13 cellular contexts compared by ENCODE assay signal in genomic region chr14:93963692-93964091, GRCh38. TPM values are rescaled to one million over a fixed set of nuclear protein-coding genes. Genes with fewer than 3 reads are reported as not detected.
DNase-seq lines count a peak whose midpoint lies in the region; ATAC-seq, FAIRE-seq and TF ChIP-seq lines count a peak whose summit lies in the region.
"Had no signal": no experiment of that assay in that cellular context is flagged by ENCODE, and none has a peak within 500 bp of the region (broad histone marks: within the 10 kb centered on the region; RNA-seq: fewer than 3 reads in every experiment).

No MANE protein-coding gene starts in this region.

- DNase-seq in CD4-positive, alpha-beta memory T cell, result no peak
- DNase-seq in OCI-LY7 (ENCODE audit: low spot score), result peak; percentile 22
- no peak for DNase-seq in GM12878 (ENCODE audit: low read depth, low spot score)
- DNase-seq in sigmoid colon, result no peak
- no peak for DNase-seq in nucleus accumbens (lab: John Stamatoyannopoulos, UW)
- DNase-seq in endodermal cell, result no peak
- no peak for DNase-seq in NK-92 (lab: John Stamatoyannopoulos, UW; ENCODE audit: unreplicated experiment)
- DNase-seq: Karpas-422, NCI-H2107, ovary had no signal

- H3K36me3 Mint-ChIP-seq in CD4-positive, alpha-beta memory T cell, result peaks cover 0 to 5% of the 10 kb centered on the region in 2 donors
- H3K36me3 Mint-ChIP-seq in endodermal cell (ENCODE audit: low read depth), result no peaks in the 10 kb centered on the region

- WGBS in GM12878 (ENCODE audit: insufficient coverage, insufficient replicate concordance, low lambda C conversion rate, missing lambda C conversion rate), result 65% methylated on average over 4 of the region's 4 CpGs
- WGBS in sigmoid colon, 2 donors, result 79 to 82% methylated on average over 4 of the region's 4 CpGs
- WGBS in endodermal cell (ENCODE audit: insufficient coverage in 1 of 2, insufficient read length in 1 of 2), 2 experiments, result 91 to 97% methylated on average over 4 of the region's 4 CpGs

- peaks cover 85% of the 10 kb centered on the region for H3K4me1 ChIP-seq in CD4-positive, alpha-beta memory T cell (ENCODE audit: insufficient read depth, low read length)
- H3K4me1 ChIP-seq in OCI-LY7 (ENCODE audit: insufficient read depth, low read length, poor library complexity, severe bottlenecking), result peaks cover 81% of the 10 kb centered on the region
- H3K4me1 ChIP-seq in GM12878 (ENCODE audit: control insufficient read depth, insufficient read depth, low read length), result peaks cover 96% of the 10 kb centered on the region
- peaks cover 0 to 92% (median 70%) of the 10 kb centered on the region in 4 donors for H3K4me1 ChIP-seq in sigmoid colon
- H3K4me1 ChIP-seq in endodermal cell (ENCODE audit: control insufficient read depth, insufficient read depth, low read length), result no peaks in the 10 kb centered on the region

- H3K9ac ChIP-seq in GM12878 (ENCODE audit: control insufficient read depth, insufficient read depth, low read length) (peak overlapping the region; percentile 72; the same call in 1 of the 2 replicates), endodermal cell (ENCODE audit: extremely low read depth, low read length, poor library complexity, severe bottlenecking) (no peak overlapping the region)

- H4K20me1 ChIP-seq in OCI-LY7 (ENCODE audit: insufficient read depth, low read length) (no peaks in the 10 kb centered on the region), GM12878 (ENCODE audit: control insufficient read depth, insufficient read depth) (no peaks in the 10 kb centered on the region)

- CTCF ChIA-PET in CD4-positive, alpha-beta memory T cell (lab: Charles Lee; ENCODE audit: partially characterized antibody), result interaction anchor here (1.3 to 39.2 kb wide), 3 partner anchors 4 to 38 kb away, joined by 6 to 1377 read pairs (median 1377); partner anchors contain the start of gene ASB2
- CTCF ChIA-PET in OCI-LY7 (lab: Charles Lee; ENCODE audit: unreplicated experiment), result no interaction called here
- CTCF ChIA-PET in GM12878 (lab: Yijun Ruan, JAX), result interaction anchor here (0.8 to 6.6 kb wide), 9 partner anchors 9 to 41 kb away, joined by 3 to 73 read pairs (median 4); partner anchors contain the start of gene ASB2

- H3K9me2 ChIP-seq in OCI-LY7 (ENCODE audit: insufficient read depth, low read length), result no peaks in the 10 kb centered on the region

- intact Hi-C loops in CD4-positive, alpha-beta memory T cell (cut with micrococcal nuclease), result loop anchor here (1.0 to 2.0 kb wide), 3 partner anchors 8 to 211 kb away; partner anchors contain the start of gene PPP4R4
- intact Hi-C loops in OCI-LY7 (cut with micrococcal nuclease; ENCODE audit: unreplicated experiment), result loop anchor here (10.0 kb wide), 1 partner anchor 759 kb away; the partner anchor contains the start of genes GON7 and UBR7
- intact Hi-C loops in GM12878 (cut with micrococcal nuclease; ENCODE audit: unreplicated experiment), result no loop called here
- intact Hi-C loops in sigmoid colon (cut with DNase I), result no loop called here

- H2AFZ ChIP-seq in OCI-LY7 (ENCODE audit: low read length) (peak overlapping the region; percentile 37; the same call in 1 of the 2 replicates), GM12878 (ENCODE audit: control insufficient read depth, low read depth, low read length) (no peak overlapping the region)

- TF ChIP-seq EP300 in GM12878 (IDR thresholded peaks at IDR 0.05; ENCODE audit: borderline replicate concordance in 1 of 2, control insufficient read depth in 1 of 2, low read depth in 2 of 2, low read length in 2 of 2) (no peak), sigmoid colon (IDR thresholded peaks at IDR 0.05) (no peak)

- TF ChIP-seq POLR2A in GM12878 (IDR thresholded peaks at IDR 0.05; ENCODE audit: low read depth, low read length), result no peak
- no peak for TF ChIP-seq POLR2A in sigmoid colon (IDR thresholded peaks at IDR 0.05)

- H3K27me3 ChIP-seq in CD4-positive, alpha-beta memory T cell (ENCODE audit: insufficient read depth, low read length), result no peaks in the 10 kb centered on the region
- H3K27me3 ChIP-seq in GM12878 (replicated peaks in 1 of 2; ENCODE audit: control insufficient read depth in 2 of 2, insufficient read depth in 2 of 2, low read length in 1 of 2) (no peaks in the 10 kb centered on the region), sigmoid colon (no peaks in the 10 kb centered on the region), endodermal cell (ENCODE audit: control insufficient read depth, insufficient read depth, low read length, poor library complexity, severe bottlenecking) (no peaks in the 10 kb centered on the region)
- H3K27me3 ChIP-seq: ovary had no signal

- TF ChIP-seq CTCF in OCI-LY7 (conservative IDR thresholded peaks at IDR 0.05; ENCODE audit: low read length) (no peak), GM12878 (IDR thresholded peaks at IDR 0.05 in 2 of 3, conservative IDR thresholded peaks at IDR 0.05 in 1 of 3; ENCODE audit: control insufficient read depth in 2 of 3, extremely low read depth in 1 of 3, insufficient read depth in 1 of 3, low read depth in 3 of 3, low read length in 3 of 3) (no peak), sigmoid colon (IDR thresholded peaks at IDR 0.05) (no peak), endodermal cell (conservative IDR thresholded peaks at IDR 0.05) (no peak)

- peak overlapping the region; percentile 92 to 100 (median 98) for H3K27ac Mint-ChIP-seq in CD4-positive, alpha-beta memory T cell
- H3K27ac Mint-ChIP-seq in endodermal cell, result no peak overlapping the region

- peak overlapping the region in 5 of 8 donors; percentile 45 to 86 (median 79) for H3K4me3 Mint-ChIP-seq in CD4-positive, alpha-beta memory T cell
- no peak overlapping the region for H3K4me3 Mint-ChIP-seq in endodermal cell

- in situ Hi-C loops in GM12878 (cut with MboI), result loop anchor here (25.0 kb wide), 2 partner anchors 1201 to 1699 kb away; no protein-coding TSS in a partner anchor

- H3K79me2 ChIP-seq in OCI-LY7 (ENCODE audit: insufficient read depth, low read depth, low read length) (no peaks in the 10 kb centered on the region), GM12878 (ENCODE audit: control insufficient read depth, insufficient read depth, low read length) (no peaks in the 10 kb centered on the region)

- SMC1A ChIA-PET in GM12878 (lab: Charles Lee; ENCODE audit: uncharacterized antibody, unreplicated experiment), result interaction anchor here (0.7 to 19.5 kb wide), 4 partner anchors 13 to 36 kb away, joined by 3 to 409 read pairs (median 10); partner anchors contain the start of gene ASB2

- H3K4me3 ChIP-seq in CD4-positive, alpha-beta memory T cell (ENCODE audit: low read length in 2 of 2), result no peak overlapping the region
- H3K4me3 ChIP-seq in OCI-LY7 (ENCODE audit: low read depth, low read length, poor library complexity, severe bottlenecking) (no peak overlapping the region), GM12878 (no peak overlapping the region), sigmoid colon (no peak overlapping the region), endodermal cell (ENCODE audit: low read length) (no peak overlapping the region)
- H3K4me3 ChIP-seq: ovary had no signal

- RAD21 ChIA-PET in GM12878 (lab: Charles Lee; ENCODE audit: unreplicated experiment), result interaction anchor here (1.2 to 15.3 kb wide), 5 partner anchors 11 to 37 kb away, joined by 4 to 324 read pairs (median 20); partner anchors contain the start of genes ASB2 and CCDC197

- peaks cover 0 to 3% (median 0%) of the 10 kb centered on the region in 8 donors for H3K9me3 Mint-ChIP-seq in CD4-positive, alpha-beta memory T cell
- no peaks in the 10 kb centered on the region for H3K9me3 Mint-ChIP-seq in endodermal cell

- no peaks in the 10 kb centered on the region for H3K27me3 Mint-ChIP-seq in CD4-positive, alpha-beta memory T cell
- no peaks in the 10 kb centered on the region for H3K27me3 Mint-ChIP-seq in endodermal cell (ENCODE audit: insufficient read depth)

- no TSS peak for BruUV-seq in OCI-LY7 (replicated peaks; lab: Mats Ljungman, UMichigan)
- BruUV-seq in GM12878 (replicated peaks; lab: Mats Ljungman, UMichigan), result no TSS peak

- TF ChIP-seq RAD21 in GM12878 (IDR thresholded peaks at IDR 0.05; ENCODE audit: insufficient read depth, low read depth, low read length), result no peak

- no peaks in the 10 kb centered on the region for H3K36me3 ChIP-seq in CD4-positive, alpha-beta memory T cell (ENCODE audit: insufficient read depth, low read length)
- H3K36me3 ChIP-seq in OCI-LY7 (ENCODE audit: insufficient read depth, low read length) (no peaks in the 10 kb centered on the region), GM12878 (ENCODE audit: control insufficient read depth in 2 of 2, insufficient read depth in 2 of 2, low read length in 1 of 2) (no peaks in the 10 kb centered on the region), sigmoid colon (peaks cover 0 to 44% (median 12%) of the 10 kb centered on the region in 4 donors), endodermal cell (ENCODE audit: control insufficient read depth, insufficient read depth, low read length) (no peaks in the 10 kb centered on the region)
- H3K36me3 ChIP-seq: ovary had no signal

- peak overlapping the region; percentile 74 for H3K27ac ChIP-seq in CD4-positive, alpha-beta memory T cell (ENCODE audit: low read depth, low read length)
- peak overlapping the region; percentile 92 for H3K27ac ChIP-seq in OCI-LY7 (ENCODE audit: low read depth, low read length, poor library complexity, severe bottlenecking)
- H3K27ac ChIP-seq in GM12878 (ENCODE audit: control insufficient read depth, insufficient read depth), result peak overlapping the region; percentile 95
- H3K27ac ChIP-seq in sigmoid colon, result peak overlapping the region; percentile 58 to 92 (median 86)
- no peak overlapping the region for H3K27ac ChIP-seq in endodermal cell (ENCODE audit: low read depth, low read length)
- H3K27ac ChIP-seq: ovary had no signal

- no peaks in the 10 kb centered on the region for H3K9me3 ChIP-seq in CD4-positive, alpha-beta memory T cell (ENCODE audit: control insufficient read depth in 1 of 2, low read length in 2 of 2)
- no peaks in the 10 kb centered on the region for H3K9me3 ChIP-seq in OCI-LY7 (ENCODE audit: low read length)
- no peaks in the 10 kb centered on the region; the same call in 1 of the 3 replicates for H3K9me3 ChIP-seq in GM12878 (replicated peaks; ENCODE audit: control insufficient read depth, insufficient read depth, low read length)
- no peaks in the 10 kb centered on the region for H3K9me3 ChIP-seq in sigmoid colon
- H3K9me3 ChIP-seq in endodermal cell (ENCODE audit: control insufficient read depth, low read length), result no peaks in the 10 kb centered on the region
- H3K9me3 ChIP-seq: ovary had no signal

- peaks cover 61 to 90% (median 71%) of the 10 kb centered on the region in 4 donors for H3K4me1 Mint-ChIP-seq in CD4-positive, alpha-beta memory T cell
- H3K4me1 Mint-ChIP-seq in endodermal cell, result peaks cover 3% of the 10 kb centered on the region

- FAIRE-seq in GM12878 (lab: Jason Lieb, UNC), result no peak
- FAIRE-seq: G401.6 had no signal

- H3K4me2 ChIP-seq in OCI-LY7 (ENCODE audit: low read length) (peak overlapping the region; percentile 69), GM12878 (ENCODE audit: control insufficient read depth, insufficient read depth) (no peak overlapping the region; the same call in 1 of the 2 replicates)

- POLR2A ChIA-PET in CD4-positive, alpha-beta memory T cell (lab: Charles Lee; ENCODE audit: partially characterized antibody), result interaction anchor here (0.7 to 15.6 kb wide), 11 partner anchors 9 to 211 kb away, joined by 3 to 469 read pairs (median 8); partner anchors contain the start of genes ASB2, CCDC197 and OTUB2
- POLR2A ChIA-PET in OCI-LY7 (lab: Charles Lee), result interaction anchor here (1.3 to 6.3 kb wide), 3 partner anchors 8 to 24 kb away, joined by 3 to 70 read pairs (median 14); partner anchors contain the start of gene ASB2
- POLR2A ChIA-PET in GM12878 (lab: Charles Lee), result interaction anchor here (0.9 to 3.3 kb wide), 3 partner anchors 12 to 38 kb away, joined by 3 to 18 read pairs (median 14); partner anchors contain the start of gene ASB2

- ATAC-seq in GM12878, result no peak

RNA-seq across cellular contexts. Expression of gene ASB2, which starts 12.7 kb away (rescaled TPM):
- total RNA-seq in CD4-positive, alpha-beta memory T cell, result 10 to 100 TPM; 27.3 to 29.7 TPM
- 1 to 10 TPM in 1 of 2 donors, under 1 TPM in 1; 0.87 to 2.3 TPM for polyA plus RNA-seq in CD4-positive, alpha-beta memory T cell
- total RNA-seq in OCI-LY7 (2014; rRNA removed; shearing (Covaris generic)), result 15.0 and 21.7 TPM in 2 replicates
- 16.1 and 23.6 TPM in 2 replicates for total RNA-seq in OCI-LY7 (2022)
- total RNA-seq in GM12878 (2013; cell fraction: nucleolus; rRNA removed), result 74.5 and 81.9 TPM in 2 replicates
- total RNA-seq in GM12878 (2014; rRNA removed), result 46.4 and 53.5 TPM in 2 replicates
- 21.5 and 26.9 TPM in 2 replicates for total RNA-seq in GM12878 (2014; rRNA removed; fragmentation: Illumina TruSeq; extraction: Trizol)
- total RNA-seq in GM12878 (2021), result 40.0 and 40.4 TPM in 2 replicates
- 18.9 TPM for polyA plus RNA-seq in GM12878 (2011; ENCODE audit: low read depth)
- 8.5 and 16.9 TPM in 2 replicates for polyA plus RNA-seq in GM12878 (2011; rRNA removed)
- 22.6 and 38.7 TPM in 2 replicates for polyA plus RNA-seq in GM12878 (2011; cell fraction: cytosol; rRNA removed)
- polyA plus RNA-seq in GM12878 (2011; cell fraction: nucleus; rRNA removed), result 45.6 and 71.8 TPM in 2 replicates
- 18.6 and 50.6 TPM in 2 replicates for polyA plus RNA-seq in GM12878 (2012)
- polyA plus RNA-seq in GM12878 (2014; fragmentation: Illumina TruSeq; extraction: Trizol), result 12.3 and 21.9 TPM in 2 replicates
- 1 to 10 TPM; 3.0 to 7.4 TPM for polyA plus RNA-seq in GM12878 (2014; fragmentation: Nextera tagmentation; extraction: Ambion mirVana)
- 50.0 and 54.5 TPM in 2 replicates for polyA plus RNA-seq in GM12878 (2014; rRNA removed)
- 10 to 100 TPM; 51.7 to 54.8 TPM for polyA plus RNA-seq in GM12878 (2016; fragmentation: Nextera tagmentation; extraction: Ambion mirVana)
- polyA minus RNA-seq in GM12878 (2011; rRNA and poly(A)+ RNA removed), result 20.3 and 37.3 TPM in 2 replicates
- polyA minus RNA-seq in GM12878 (2011; cell fraction: cytosol; rRNA and poly(A)+ RNA removed), result 8.8 and 11.7 TPM in 2 replicates
- 26.7 and 36.0 TPM in 2 replicates for polyA minus RNA-seq in GM12878 (2011; cell fraction: nucleus; rRNA and poly(A)+ RNA removed)
- total RNA-seq in sigmoid colon, result 100 to 1,000 TPM; 117 to 178 (median 139) TPM
- 1 to 10 TPM; 1.2 to 10.0 (median 4.2) TPM for polyA plus RNA-seq in sigmoid colon
- total RNA-seq in endodermal cell, result under 1 TPM in 1 of 2 donors, not detected in 1; 0.11 TPM
- polyA plus RNA-seq in endodermal cell (2013, experiment 1 of 2), result 0.75 TPM
- polyA plus RNA-seq in endodermal cell (2013, experiment 2 of 2), result 0.58 TPM
- total RNA-seq: lung microvascular endothelial cell had no signal

RNA-seq across cellular contexts. Expression of gene CCDC197, which starts 33.4 kb away (rescaled TPM):
- total RNA-seq in CD4-positive, alpha-beta memory T cell, result not detected
- polyA plus RNA-seq in CD4-positive, alpha-beta memory T cell, result not detected
- total RNA-seq in OCI-LY7 (2014; rRNA removed; shearing (Covaris generic)), result not detected in 2 replicates
- total RNA-seq in OCI-LY7 (2022) (not detected in 2 replicates), GM12878 (2014; rRNA removed) (not detected in 2 replicates), GM12878 (2014; rRNA removed; fragmentation: Illumina TruSeq; extraction: Trizol) (not detected in 2 replicates), GM12878 (2021) (not detected in 2 replicates), sigmoid colon (not detected), endodermal cell (not detected)
- total RNA-seq in GM12878 (2013; cell fraction: nucleolus; rRNA removed), result 1.2 TPM in 2 replicates
- polyA plus RNA-seq in GM12878 (2011; ENCODE audit: low read depth), result not detected
- polyA plus RNA-seq in GM12878 (2011; rRNA removed) (0.12 and 0.16 TPM in 2 replicates), GM12878 (2014; fragmentation: Illumina TruSeq; extraction: Trizol) (not detected in 2 replicates), GM12878 (2014; fragmentation: Nextera tagmentation; extraction: Ambion mirVana) (not detected), GM12878 (2014; rRNA removed) (not detected in 2 replicates), GM12878 (2016; fragmentation: Nextera tagmentation; extraction: Ambion mirVana) (not detected), sigmoid colon (not detected)
- polyA plus RNA-seq in GM12878 (2011; cell fraction: cytosol; rRNA removed), result 0.04 TPM in 1 of 2 replicates, not detected in the other
- polyA plus RNA-seq in GM12878 (2011; cell fraction: nucleus; rRNA removed), result 0.28 and 0.56 TPM in 2 replicates
- 0.17 TPM in 1 of 2 replicates, not detected in the other for polyA plus RNA-seq in GM12878 (2012)
- 0.21 TPM in 1 of 2 replicates, not detected in the other for polyA minus RNA-seq in GM12878 (2011; rRNA and poly(A)+ RNA removed)
- not detected in 2 replicates for polyA minus RNA-seq in GM12878 (2011; cell fraction: cytosol; rRNA and poly(A)+ RNA removed)
- 0.24 TPM in 1 of 2 replicates, not detected in the other for polyA minus RNA-seq in GM12878 (2011; cell fraction: nucleus; rRNA and poly(A)+ RNA removed)
- polyA plus RNA-seq in endodermal cell (2013, experiment 1 of 2), result not detected
- not detected for polyA plus RNA-seq in endodermal cell (2013, experiment 2 of 2)
- total RNA-seq: cerebellum, lung microvascular endothelial cell, ovary had no signal
- polyA plus RNA-seq: ovary had no signal

RNA-seq across cellular contexts. Expression of gene FAM181A, which starts 36.5 kb away (rescaled TPM):
- total RNA-seq in CD4-positive, alpha-beta memory T cell, result not detected
- polyA plus RNA-seq in CD4-positive, alpha-beta memory T cell, result not detected
- total RNA-seq in OCI-LY7 (2014; rRNA removed; shearing (Covaris generic)), result not detected in 2 replicates
- total RNA-seq in OCI-LY7 (2022), result not detected in 2 replicates
- not detected in 2 replicates for total RNA-seq in GM12878 (2013; cell fraction: nucleolus; rRNA removed)
- not detected in 2 replicates for total RNA-seq in GM12878 (2014; rRNA removed)
- total RNA-seq in GM12878 (2014; rRNA removed; fragmentation: Illumina TruSeq; extraction: Trizol), result not detected in 2 replicates
- total RNA-seq in GM12878 (2021), result not detected in 2 replicates
- not detected for polyA plus RNA-seq in GM12878 (2011; ENCODE audit: low read depth)
- not detected in 2 replicates for polyA plus RNA-seq in GM12878 (2011; rRNA removed)
- polyA plus RNA-seq in GM12878 (2011; cell fraction: cytosol; rRNA removed), result not detected in 2 replicates
- not detected in 2 replicates for polyA plus RNA-seq in GM12878 (2011; cell fraction: nucleus; rRNA removed)
- not detected in 2 replicates for polyA plus RNA-seq in GM12878 (2012)
- not detected in 2 replicates for polyA plus RNA-seq in GM12878 (2014; fragmentation: Illumina TruSeq; extraction: Trizol)
- not detected for polyA plus RNA-seq in GM12878 (2014; fragmentation: Nextera tagmentation; extraction: Ambion mirVana)
- polyA plus RNA-seq in GM12878 (2014; rRNA removed), result not detected in 2 replicates
- polyA plus RNA-seq in GM12878 (2016; fragmentation: Nextera tagmentation; extraction: Ambion mirVana), result not detected
- polyA minus RNA-seq in GM12878 (2011; rRNA and poly(A)+ RNA removed), result not detected in 2 replicates
- not detected in 2 replicates for polyA minus RNA-seq in GM12878 (2011; cell fraction: cytosol; rRNA and poly(A)+ RNA removed)
- polyA minus RNA-seq in GM12878 (2011; cell fraction: nucleus; rRNA and poly(A)+ RNA removed), result not detected in 2 replicates
- not detected for total RNA-seq in sigmoid colon
- not detected for polyA plus RNA-seq in sigmoid colon
- total RNA-seq in endodermal cell, result not detected
- 13.0 TPM for polyA plus RNA-seq in endodermal cell (2013, experiment 1 of 2)
- 11.0 TPM for polyA plus RNA-seq in endodermal cell (2013, experiment 2 of 2)
- total RNA-seq: lung microvascular endothelial cell had no signal
- polyA plus RNA-seq: ovary had no signal

Comparison
In these comparisons a context has a peak if more than half of its experiments do, and no peak if none do; other contexts are left out.
1. RNA of gene ASB2, which starts 12.7 kb away (total RNA-seq): 117 to 178 TPM in sigmoid colon, 21.5 to 81.9 TPM in GM12878, 27.3 to 29.7 TPM in CD4-positive, alpha-beta memory T cell and 15.0 to 23.6 TPM in OCI-LY7; 0.11 TPM in endodermal cell; every median in the first group is over 10 times any median in the second.
2. intact Hi-C loops: an anchor here in CD4-positive, alpha-beta memory T cell (1.0 to 2.0 kb wide) and OCI-LY7 (10.0 kb wide); none called in GM12878 and sigmoid colon.